Comparison of ENCODE assay signal across 7 cellular contexts in the genomic region with DNA sequence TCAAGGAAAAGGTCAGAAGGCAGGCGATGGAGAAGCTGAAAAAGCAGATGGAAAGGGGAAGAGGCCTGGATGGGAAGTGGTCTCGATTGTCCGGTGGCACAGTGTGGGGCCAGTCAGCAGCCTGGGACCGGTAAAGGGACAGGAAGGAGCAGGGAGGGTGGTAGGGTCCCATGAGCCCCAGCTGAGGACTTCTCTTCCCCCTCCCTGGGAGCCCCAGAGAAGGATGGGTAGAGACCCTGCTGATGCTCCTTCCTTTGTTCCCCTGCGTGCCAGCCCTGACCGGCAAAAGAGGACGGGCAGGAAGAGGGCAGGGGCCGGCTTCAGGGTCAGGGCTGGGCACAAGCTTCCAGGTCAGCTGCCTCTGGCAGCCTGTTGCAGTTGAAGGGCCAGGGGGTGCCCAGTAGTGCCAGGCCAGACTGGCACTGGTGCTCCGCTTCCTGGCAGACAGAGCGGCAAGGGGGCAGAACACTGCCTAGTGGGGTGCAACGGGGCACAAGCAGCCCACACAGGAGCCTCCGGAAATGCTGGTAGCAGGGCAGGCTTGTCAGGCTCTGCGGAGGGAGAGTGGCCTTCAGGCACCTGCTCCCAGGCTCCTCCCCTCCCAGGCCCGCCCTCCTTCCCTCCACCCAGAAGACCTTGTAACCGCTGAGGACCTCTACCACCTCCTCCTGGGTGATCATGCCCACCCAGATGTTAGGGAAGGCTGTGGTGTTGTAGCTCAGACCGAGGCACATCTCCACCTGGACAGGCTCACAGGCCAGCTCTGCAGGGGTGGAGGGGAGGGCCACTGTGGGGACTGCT. TPM values are rescaled to one million over a fixed set of nuclear protein-coding genes. Genes with fewer than 3 reads are reported as not detected.
DNase-seq lines count a peak whose midpoint lies in the region; TF ChIP-seq lines count a peak whose summit lies in the region.
"Had no signal": no experiment of that assay in that cellular context is flagged by ENCODE, and none has a peak within 500 bp of the region (broad histone marks: within the 10 kb centered on the region; RNA-seq: fewer than 3 reads in every experiment).

No MANE protein-coding gene starts in this region.

- H3K79me2 ChIP-seq in PC-9 (ENCODE audit: low read depth), result 0 out of 2 replicates have a peak, but pooled peaks cover 3% of the 10 kb centered on the region

- DNase-seq in NCI-H510A treated with DMSO at 0.1 percent for 48 hours (lab: John Stamatoyannopoulos, UW) (peak; percentile 38), NCI-H510A (lab: John Stamatoyannopoulos, UW) (no peak), tibial artery (peak in 1 of 2 donors; percentile 68), PC-9 (no peak)
- DNase-seq in stimulated activated CD4-positive, alpha-beta T cell treated with anti-CD3 and anti-CD28 coated beads, Interleukin-2, amount 100 ng/mL, for 24 hours, result no peak
- DNase-seq: activated CD4-positive, alpha-beta T cell treated with anti-CD3 and anti-CD28 coated beads for 48 hours had no signal

- H4K20me1 ChIP-seq in PC-9 (ENCODE audit: insufficient read depth), result no peaks in the 10 kb centered on the region

- H3K27me3 ChIP-seq in layer of hippocampus (ENCODE audit: control insufficient read depth, insufficient read depth, low read length) (no peaks in the 10 kb centered on the region), tibial artery (no peaks in the 10 kb centered on the region), PC-9 (ENCODE audit: insufficient read depth, low read depth) (peaks cover 26% of the 10 kb centered on the region)

- H3K36me3 ChIP-seq in tibial artery (peaks cover 0 to 8% (median 0%) of the 10 kb centered on the region in 3 donors), PC-9 (ENCODE audit: low read depth) (no peaks in the 10 kb centered on the region)

- no peak overlapping the region for H2AFZ ChIP-seq in PC-9

- H3K4me2 ChIP-seq in PC-9, result no peak overlapping the region

- H3K9me2 ChIP-seq in PC-9 (ENCODE audit: insufficient read depth), result no peaks in the 10 kb centered on the region

- CTCF ChIA-PET in PC-9 (lab: Charles Lee), result interaction anchor here (1.4 kb wide), 1 partner anchor 33 kb away, joined by 9 read pairs; no protein-coding TSS in a partner anchor

- H3K9me3 ChIP-seq in tibial artery (no peaks in the 10 kb centered on the region), PC-9 (ENCODE audit: insufficient read depth, low read depth) (no peaks in the 10 kb centered on the region)

- H3K27ac ChIP-seq in layer of hippocampus (ENCODE audit: low read depth, low read length) (peak overlapping the region; percentile 71), tibial artery (peak overlapping the region; percentile 92 to 93), PC-9 (no peak overlapping the region)

- POLR2A ChIA-PET in PC-9 (lab: Charles Lee; ENCODE audit: unreplicated experiment), result interaction anchor here (0.7 kb wide), 1 partner anchor 293 kb away, joined by 3 read pairs; no protein-coding TSS in a partner anchor

- TF ChIP-seq CTCF in tibial artery (IDR thresholded peaks at IDR 0.05) (no peak), PC-9 (conservative IDR thresholded peaks at IDR 0.05) (no peak)

- peaks cover 24% of the 10 kb centered on the region; the same call in 1 of the 2 replicates for H3F3A ChIP-seq in PC-9 (ENCODE audit: insufficient read depth, low read depth)

- no TSS peak for BruUV-seq in PC-9 (replicated peaks; lab: Mats Ljungman, UMichigan)

- intact Hi-C loops in tibial artery (cut with DNase I; ENCODE audit: low total_unique reads) (no loop called here), PC-9 (cut with micrococcal nuclease; ENCODE audit: unreplicated experiment) (no loop called here)

- H3K4me1 ChIP-seq in tibial artery (peaks cover 0 to 50% (median 37%) of the 10 kb centered on the region in 4 donors), PC-9 (replicated peaks; ENCODE audit: insufficient read depth) (peaks cover 8% of the 10 kb centered on the region; the same call in 1 of the 2 replicates)

- H3K4me3 ChIP-seq in tibial artery, result peak overlapping the region; percentile 70 to 80
- no peak overlapping the region for H3K4me3 ChIP-seq in PC-9

RNA-seq across cellular contexts. Expression of a gene that starts 0.7 kb away (rescaled TPM):
- not detected in 2 replicates for total RNA-seq in PC-9 (2021)

RNA-seq across cellular contexts. Expression of a gene that starts 5.1 kb away (rescaled TPM):
- total RNA-seq in PC-9 (2021), result not detected in 2 replicates

RNA-seq across cellular contexts. Expression of a gene that starts 7.1 kb away (rescaled TPM):
- total RNA-seq in PC-9 (2021), result 55.0 and 64.3 TPM in 2 replicates

RNA-seq across cellular contexts. Expression of a gene that starts 24.5 kb away (rescaled TPM):
- 38.8 and 54.5 TPM in 2 replicates for total RNA-seq in PC-9 (2021)

RNA-seq across cellular contexts. Expression of a gene that starts 40.1 kb away (rescaled TPM):
- 2.1 and 2.7 TPM in 2 replicates for total RNA-seq in PC-9 (2021)
